ENCODE assay signal across 8 cellular contexts in the genomic region with DNA sequence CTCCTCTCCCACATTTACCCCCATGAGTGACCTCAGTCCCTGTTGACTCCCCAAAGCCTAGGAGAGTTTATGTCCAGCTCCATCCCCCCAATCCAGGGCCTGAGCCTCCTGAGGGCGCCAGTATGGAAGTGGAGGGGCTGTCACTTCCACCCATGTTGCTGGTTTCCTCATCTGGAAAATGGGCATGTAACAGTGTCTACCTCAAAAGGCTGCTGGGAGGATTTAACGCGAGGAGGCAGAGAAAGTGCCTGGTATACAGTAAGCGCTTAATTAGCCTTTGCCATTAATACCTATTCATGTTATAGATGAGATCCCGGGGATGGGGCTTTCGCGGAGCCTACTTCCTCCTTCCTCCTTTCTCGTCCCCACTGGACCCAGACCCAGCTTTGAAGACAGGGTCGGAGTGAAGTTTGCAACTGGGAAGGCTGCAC. TPM values are rescaled to one million over a fixed set of nuclear protein-coding genes. Genes with fewer than 3 reads are reported as not detected.
A peak's percentile ranks its signal among the peaks of the same experiment; 100 is the strongest.
DNase-seq lines count a peak whose midpoint lies in the region; FAIRE-seq and TF ChIP-seq lines count a peak whose summit lies in the region.

No MANE protein-coding gene starts in this region.

- H4K20me1 ChIP-seq in OCI-LY1 (ENCODE audit: insufficient read depth, low read length) (no peaks in the 10 kb centered on the region), endothelial cell of umbilical vein (replicated peaks; ENCODE audit: control insufficient read depth, extremely low read depth, insufficient read depth, low read length) (no peaks in the 10 kb centered on the region)

- TF ChIP-seq POLR2A in endothelial cell of umbilical vein (IDR thresholded peaks at IDR 0.05; ENCODE audit: low read depth, low read length) = no peak
- TF ChIP-seq POLR2A in ovary (IDR thresholded peaks at IDR 0.05) = no peak

- CTCF ChIA-PET in endothelial cell of umbilical vein (lab: Charles Lee) = interaction anchor here (1.0 to 4.7 kb wide), 5 partner anchors 9 to 120 kb away, joined by 4 to 35 read pairs (median 16); partner anchors contain the start of gene ICAM1

- FAIRE-seq in endothelial cell of umbilical vein (lab: Jason Lieb, UNC) = peak; percentile 64

- POLR2A ChIA-PET in endothelial cell of umbilical vein (lab: Charles Lee) = interaction anchor here (1.3 kb wide), 1 partner anchor 45 kb away, joined by 3 read pairs; no protein-coding TSS in a partner anchor

- H3K27ac ChIP-seq in OCI-LY1 (ENCODE audit: low read depth, low read length, poor library complexity, severe bottlenecking) (peak overlapping the region; percentile 6), endothelial cell of umbilical vein (ENCODE audit: insufficient read depth, low read depth, low read length) (peak overlapping the region; percentile 10), ovary (no peak overlapping the region)

- H2AFZ ChIP-seq in OCI-LY1 (ENCODE audit: low read length) (no peak overlapping the region), endothelial cell of umbilical vein (ENCODE audit: low read depth, low read length) (peak overlapping the region; percentile 88)

- TF ChIP-seq EP300 in ovary (IDR thresholded peaks at IDR 0.05) = no peak

- H3K9me2 ChIP-seq in OCI-LY1 (ENCODE audit: low read depth, low read length) = no peaks in the 10 kb centered on the region

- peak overlapping the region; percentile 89 for H3K9ac ChIP-seq in OCI-LY1 (ENCODE audit: low read length)
- H3K9ac ChIP-seq in endothelial cell of umbilical vein (replicated peaks; ENCODE audit: extremely low read depth, insufficient read depth, low read length) = peak overlapping the region; percentile 70

- H3K9me1 ChIP-seq in endothelial cell of umbilical vein (replicated peaks; ENCODE audit: control insufficient read depth, extremely low read depth, insufficient read depth, low read length) = no peaks in the 10 kb centered on the region

- no peaks in the 10 kb centered on the region for H3K27me3 ChIP-seq in OCI-LY1 (ENCODE audit: insufficient read depth, low read length)
- H3K27me3 ChIP-seq in endothelial cell of umbilical vein (ENCODE audit: control insufficient read depth in 2 of 2, insufficient read depth in 2 of 2, low read length in 2 of 2) = no peaks in the 10 kb centered on the region
- H3K27me3 ChIP-seq in ovary = no peaks in the 10 kb centered on the region

- TSS peak; percentile 71 for BruUV-seq in endothelial cell of umbilical vein (replicated peaks; lab: Mats Ljungman, UMichigan)

- no peaks in the 10 kb centered on the region for H3K9me3 ChIP-seq in OCI-LY1 (ENCODE audit: low read length)
- no peaks in the 10 kb centered on the region for H3K9me3 ChIP-seq in endothelial cell of umbilical vein (replicated peaks; ENCODE audit: control insufficient read depth, insufficient read depth, low read length)
- no peaks in the 10 kb centered on the region for H3K9me3 ChIP-seq in ovary

- H3K4me2 ChIP-seq in OCI-LY1 (ENCODE audit: low read length) (peak overlapping the region; percentile 82), endothelial cell of umbilical vein (ENCODE audit: insufficient read depth, low read length) (peak overlapping the region; percentile 93)

- H3K4me3 ChIP-seq in GM12865 (ENCODE audit: low read depth, low read length) (peak overlapping the region; percentile 68), OCI-LY1 (ENCODE audit: low read depth, low read length, poor library complexity, severe bottlenecking) (peak overlapping the region; percentile 82), endothelial cell of umbilical vein (replicated peaks in 1 of 3; ENCODE audit: insufficient read depth in 1 of 3, low read depth in 1 of 3, low read length in 3 of 3) (peak overlapping the region; percentile 78 to 96 (median 89)), ovary (peak overlapping the region; percentile 98)

- intact Hi-C loops in endothelial cell of umbilical vein (cut with micrococcal nuclease) = loop anchor here (1.0 to 10.0 kb wide), 4 partner anchors 46 to 258 kb away; partner anchors contain the start of gene DNMT1
- intact Hi-C loops in ovary (cut with DNase I) = loop anchor here in 1 of 4 donors (5.0 kb wide), 1 partner anchor 48 kb away; the partner anchor contains the start of gene RAVER1

- H3K36me3 ChIP-seq in OCI-LY1 (ENCODE audit: insufficient read depth, low read length) (peaks cover 17% of the 10 kb centered on the region), endothelial cell of umbilical vein (ENCODE audit: control insufficient read depth in 2 of 2, extremely low read depth in 1 of 2, insufficient read depth in 2 of 2, low read length in 2 of 2) (peaks cover 0 to 8% of the 10 kb centered on the region in 2 experiments), ovary (no peaks in the 10 kb centered on the region)

- DNase-seq in GM12865 (ENCODE audit: low read depth) (no peak), endothelial cell of umbilical vein (ENCODE audit: low read depth, low spot score) (peak; percentile 12), ovary (no peak), NCI-H1436 (lab: John Stamatoyannopoulos, UW) (no peak), COR-L47 (lab: John Stamatoyannopoulos, UW) (no peak), NCI-H82 treated with DMSO at 0.1 percent for 48 hours (lab: John Stamatoyannopoulos, UW; ENCODE audit: unreplicated experiment) (no peak), NCI-H2171 treated with DMSO at 0.1 percent for 48 hours (lab: John Stamatoyannopoulos, UW) (no peak)

- dilution Hi-C loops in endothelial cell of umbilical vein (cut with MboI; ENCODE audit: extremely low pct_ligation_motif_present, low sequenced_read_pairs) = no loop called here

- H3F3A ChIP-seq in OCI-LY1 (ENCODE audit: insufficient read depth, low read length) = no peaks in the 10 kb centered on the region

- peaks cover 8% of the 10 kb centered on the region; the same call in 1 of the 2 replicates for H3K79me2 ChIP-seq in OCI-LY1 (ENCODE audit: insufficient read depth, low read length)
- H3K79me2 ChIP-seq in endothelial cell of umbilical vein (ENCODE audit: control insufficient read depth, insufficient read depth, low read length) = peaks cover 7% of the 10 kb centered on the region

- 1 to 3% (median 3%) methylated on average over 9 of the region's 9 CpGs for WGBS in ovary, 3 donors

- TF ChIP-seq CTCF in GM12865 (IDR thresholded peaks at IDR 0.05; ENCODE audit: insufficient read depth, low read depth, low read length, missing control alignments) = no peak
- no peak for TF ChIP-seq CTCF in OCI-LY1 (IDR thresholded peaks at IDR 0.05; ENCODE audit: low read length)
- TF ChIP-seq CTCF in endothelial cell of umbilical vein (IDR thresholded peaks at IDR 0.05; ENCODE audit: extremely low read depth in 1 of 2, insufficient read depth in 1 of 2, low read depth in 1 of 2, low read length in 2 of 2) = no peak
- peak in 1 of 3 donors; percentile 11 for TF ChIP-seq CTCF in ovary (IDR thresholded peaks at IDR 0.05)

- H3K4me1 ChIP-seq in OCI-LY1 (ENCODE audit: insufficient read depth, low read length, severe bottlenecking) (peaks cover 11% of the 10 kb centered on the region), endothelial cell of umbilical vein (ENCODE audit: control insufficient read depth, extremely low read depth, insufficient read depth, low read length) (peaks cover 12% of the 10 kb centered on the region), ovary (ENCODE audit: insufficient read depth) (peaks cover 5% of the 10 kb centered on the region)

RNA-seq across cellular contexts. Expression of gene TYK2, which starts 0.5 kb away (rescaled TPM):
- total RNA-seq in endothelial cell of umbilical vein (138 and 142 TPM in 2 replicates), ovary (100 to 1,000 TPM in 1 of 7 donors, 10 to 100 TPM in 6; 55.4 to 118 (median 81.6) TPM)
- polyA plus RNA-seq in endothelial cell of umbilical vein (92.9 and 93.7 TPM in 2 replicates), ovary (10 to 100 TPM; 62.7 to 73.2 TPM)
- polyA plus RNA-seq in endothelial cell of umbilical vein (2011; cell fraction: cytosol; rRNA removed) = 64.1 and 77.2 TPM in 2 replicates
- 407 and 608 TPM in 2 replicates for polyA plus RNA-seq in endothelial cell of umbilical vein (2011; cell fraction: nucleus; rRNA removed)
- 94.1 and 115 TPM in 2 replicates for polyA plus RNA-seq in endothelial cell of umbilical vein (2012)
- 67.3 and 98.8 TPM in 2 replicates for polyA minus RNA-seq in endothelial cell of umbilical vein
- polyA minus RNA-seq in endothelial cell of umbilical vein (2011; cell fraction: cytosol; rRNA and poly(A)+ RNA removed) = 44.9 TPM
- 109 and 141 TPM in 2 replicates for polyA minus RNA-seq in endothelial cell of umbilical vein (2011; cell fraction: nucleus; rRNA and poly(A)+ RNA removed)

RNA-seq across cellular contexts. Expression of gene CDC37, which starts 23.4 kb away (rescaled TPM):
- total RNA-seq in endothelial cell of umbilical vein = 275 and 300 TPM in 2 replicates
- 366 and 372 TPM in 2 replicates for polyA plus RNA-seq in endothelial cell of umbilical vein
- 471 and 535 TPM in 2 replicates for polyA plus RNA-seq in endothelial cell of umbilical vein (2011; cell fraction: cytosol; rRNA removed)
- polyA plus RNA-seq in endothelial cell of umbilical vein (2011; cell fraction: nucleus; rRNA removed) = 1,255 and 1,369 TPM in 2 replicates
- 348 and 387 TPM in 2 replicates for polyA plus RNA-seq in endothelial cell of umbilical vein (2012)
- 147 and 176 TPM in 2 replicates for polyA minus RNA-seq in endothelial cell of umbilical vein
- polyA minus RNA-seq in endothelial cell of umbilical vein (2011; cell fraction: cytosol; rRNA and poly(A)+ RNA removed) = 106 TPM
- polyA minus RNA-seq in endothelial cell of umbilical vein (2011; cell fraction: nucleus; rRNA and poly(A)+ RNA removed) = 60.9 and 125 TPM in 2 replicates
- 100 to 1,000 TPM in 5 of 7 donors, 10 to 100 TPM in 2; 81.3 to 123 (median 113) TPM for total RNA-seq in ovary
- polyA plus RNA-seq in ovary = 100 to 1,000 TPM; 117 to 180 TPM

RNA-seq across cellular contexts. Expression of gene PDE4A, which starts 40.4 kb away (rescaled TPM):
- 9.9 and 10.0 TPM in 2 replicates for total RNA-seq in endothelial cell of umbilical vein
- polyA plus RNA-seq in endothelial cell of umbilical vein = 3.7 and 3.8 TPM in 2 replicates
- 4.3 and 5.1 TPM in 2 replicates for polyA plus RNA-seq in endothelial cell of umbilical vein (2011; cell fraction: cytosol; rRNA removed)
- 5.6 and 5.7 TPM in 2 replicates for polyA plus RNA-seq in endothelial cell of umbilical vein (2011; cell fraction: nucleus; rRNA removed)
- polyA plus RNA-seq in endothelial cell of umbilical vein (2012) = 6.1 and 7.9 TPM in 2 replicates
- 3.7 and 5.0 TPM in 2 replicates for polyA minus RNA-seq in endothelial cell of umbilical vein
- 0.92 TPM for polyA minus RNA-seq in endothelial cell of umbilical vein (2011; cell fraction: cytosol; rRNA and poly(A)+ RNA removed)
- polyA minus RNA-seq in endothelial cell of umbilical vein (2011; cell fraction: nucleus; rRNA and poly(A)+ RNA removed) = 3.0 and 4.9 TPM in 2 replicates
- 1 to 10 TPM in 6 of 7 donors, under 1 TPM in 1; 0.71 to 4.8 (median 3.0) TPM for total RNA-seq in ovary
- polyA plus RNA-seq in ovary = 1 to 10 TPM; 2.1 to 2.6 TPM

RNA-seq across cellular contexts. Expression of gene ICAM3, which starts 40.5 kb away (rescaled TPM):
- total RNA-seq in endothelial cell of umbilical vein (11.4 and 11.6 TPM in 2 replicates), ovary (10 to 100 TPM in 1 of 7 donors, 1 to 10 TPM in 6; 2.2 to 10.9 (median 3.6) TPM)
- polyA plus RNA-seq in endothelial cell of umbilical vein (6.7 and 8.7 TPM in 2 replicates), ovary (1 to 10 TPM; 3.9 to 4.3 TPM)
- 6.2 and 7.3 TPM in 2 replicates for polyA plus RNA-seq in endothelial cell of umbilical vein (2011; cell fraction: cytosol; rRNA removed)
- 1.8 and 3.0 TPM in 2 replicates for polyA plus RNA-seq in endothelial cell of umbilical vein (2011; cell fraction: nucleus; rRNA removed)
- 7.0 and 9.1 TPM in 2 replicates for polyA plus RNA-seq in endothelial cell of umbilical vein (2012)
- 5.5 and 6.3 TPM in 2 replicates for polyA minus RNA-seq in endothelial cell of umbilical vein
- 8.2 TPM for polyA minus RNA-seq in endothelial cell of umbilical vein (2011; cell fraction: cytosol; rRNA and poly(A)+ RNA removed)
- 1.2 and 1.3 TPM in 2 replicates for polyA minus RNA-seq in endothelial cell of umbilical vein (2011; cell fraction: nucleus; rRNA and poly(A)+ RNA removed)

RNA-seq across cellular contexts. Expression of gene RAVER1, which starts 46.6 kb away (rescaled TPM):
- 47.6 and 55.1 TPM in 2 replicates for total RNA-seq in endothelial cell of umbilical vein
- 5.1 and 5.2 TPM in 2 replicates for polyA plus RNA-seq in endothelial cell of umbilical vein
- 8.1 and 9.9 TPM in 2 replicates for polyA plus RNA-seq in endothelial cell of umbilical vein (2011; cell fraction: cytosol; rRNA removed)
- 11.0 and 13.5 TPM in 2 replicates for polyA plus RNA-seq in endothelial cell of umbilical vein (2011; cell fraction: nucleus; rRNA removed)
- 15.4 and 18.9 TPM in 2 replicates for polyA plus RNA-seq in endothelial cell of umbilical vein (2012)
- polyA minus RNA-seq in endothelial cell of umbilical vein = 10.1 and 14.9 TPM in 2 replicates
- polyA minus RNA-seq in endothelial cell of umbilical vein (2011; cell fraction: cytosol; rRNA and poly(A)+ RNA removed) = 32.3 TPM
- polyA minus RNA-seq in endothelial cell of umbilical vein (2011; cell fraction: nucleus; rRNA and poly(A)+ RNA removed) = 10.6 and 19.1 TPM in 2 replicates
- 10 to 100 TPM; 13.1 to 50.7 (median 41.0) TPM for total RNA-seq in ovary
- 10 to 100 TPM in 1 of 2 donors, 1 to 10 TPM in 1; 1.3 to 18.2 TPM for polyA plus RNA-seq in ovary

Comparison
In these comparisons a context has a peak if more than half of its experiments do, and no peak if none do; other contexts are left out.
1. H3K27ac ChIP-seq: peak in OCI-LY1 (single experiment) and endothelial cell of umbilical vein (single experiment); none in ovary (0 of 2).
2. Peak in every context shown above with its lines, with median percentiles within 50 percentile points of each other: H3K4me3 ChIP-seq.